18 cellular contexts compared by ENCODE assay signal in the genomic region with DNA sequence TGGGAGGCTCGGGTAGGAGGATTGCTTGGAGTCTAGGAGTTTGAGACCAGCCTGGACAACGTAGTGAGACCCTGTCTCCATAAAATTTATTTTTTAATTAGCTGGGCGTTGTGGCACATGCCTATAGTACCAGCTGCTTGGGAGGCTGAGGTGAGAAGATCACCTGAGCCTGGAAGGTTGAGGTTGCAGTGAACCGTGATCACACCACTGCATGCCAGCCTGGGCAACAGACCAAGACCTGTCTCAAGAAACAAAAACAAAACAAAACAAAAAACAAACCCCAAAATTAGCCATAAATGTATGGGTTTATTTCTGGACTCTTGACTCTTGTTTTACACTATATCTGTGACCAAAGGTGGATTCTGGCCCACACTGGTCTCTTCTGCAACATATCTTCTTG.
"Had no signal": no experiment of that assay in that cellular context is flagged by ENCODE, and none has a peak within 500 bp of the region (broad histone marks: within the 10 kb centered on the region; RNA-seq: fewer than 3 reads in every experiment).

No MANE protein-coding gene starts in this region.

- H3K27ac Mint-ChIP-seq: dendritic cell treated with granulocyte-macrophage colony-stimulating factor and Interleukin-4, amounts not matched to agents 40 ng/mL and 50 ng/mL, for 4 days; immature natural killer cell; naive thymus-derived CD4-positive, alpha-beta T cell had no signal

- DNase-seq: foreskin keratinocyte; immature natural killer cell; kidney; left cardiac atrium; left ventricle myocardium inferior; lower lobe of right lung; naive thymus-derived CD4-positive, alpha-beta T cell; posterior cingulate gyrus; right cardiac atrium; small intestine; stimulated activated CD4-positive, alpha-beta T cell treated with anti-CD3 and anti-CD28 coated beads, Interleukin-2, amount 100 ng/mL, for 48 hours; stimulated activated naive CD4-positive, alpha-beta T cell treated with Interleukin-2 at 50 U/mL for 16 hours; tibial artery; upper lobe of left lung; uterus had no signal

- H3K9me3 ChIP-seq: left ventricle myocardium inferior, lower lobe of right lung, neutrophil, suprapubic skin, tibial artery, upper lobe of left lung, uterus had no signal

- H3K4me3 Mint-ChIP-seq: dendritic cell treated with granulocyte-macrophage colony-stimulating factor and Interleukin-4, amounts not matched to agents 40 ng/mL and 50 ng/mL, for 4 days; immature natural killer cell; naive thymus-derived CD4-positive, alpha-beta T cell had no signal

- H3K36me3 ChIP-seq: left ventricle myocardium inferior, lower lobe of right lung, neutrophil, suprapubic skin, tibial artery, upper lobe of left lung, uterus had no signal

- H3K9me3 Mint-ChIP-seq: dendritic cell treated with granulocyte-macrophage colony-stimulating factor and Interleukin-4, amounts not matched to agents 40 ng/mL and 50 ng/mL, for 4 days; immature natural killer cell; naive thymus-derived CD4-positive, alpha-beta T cell had no signal

- H3K4me1 ChIP-seq: foreskin keratinocyte, lower lobe of right lung, uterus had no signal

- H3K27ac ChIP-seq: foreskin keratinocyte, left ventricle myocardium inferior, lower lobe of right lung, neutrophil, suprapubic skin, tibial artery, upper lobe of left lung, uterus had no signal

- H3K27me3 ChIP-seq: uterus had no signal

- H3K36me3 Mint-ChIP-seq: immature natural killer cell; naive thymus-derived CD4-positive, alpha-beta T cell had no signal

- H3K4me3 ChIP-seq: left ventricle myocardium inferior, lower lobe of right lung, suprapubic skin, tibial artery, upper lobe of left lung, uterus had no signal
